18 cellular contexts compared by ENCODE assay signal in genomic region chr3:173225351-173225750, GRCh38.
DNase-seq lines count a peak whose midpoint lies in the region; ATAC-seq and TF ChIP-seq lines count a peak whose summit lies in the region.
"Had no signal": no experiment of that assay in that cellular context is flagged by ENCODE, and none has a peak within 500 bp of the region (broad histone marks: within the 10 kb centered on the region; RNA-seq: fewer than 3 reads in every experiment).

No MANE protein-coding gene starts in this region.

- H3K27ac Mint-ChIP-seq in GM23338 = no peak overlapping the region
- H3K27ac Mint-ChIP-seq: CD14-positive monocyte; CD4-positive, alpha-beta T cell; CD8-positive, alpha-beta memory T cell had no signal

- no peaks in the 10 kb centered on the region for H3K4me1 ChIP-seq in GM23338 (ENCODE audit: insufficient read depth)
- H3K4me1 ChIP-seq: BE2C; BLaER1 treated with 17β-estradiol and CSF1 and Interleukin-3, amounts not matched to agents 10 nM and 100 nM had no signal

- H3F3A ChIP-seq in GM23338 (replicated peaks; ENCODE audit: low read depth) = no peaks in the 10 kb centered on the region

- no peaks in the 10 kb centered on the region for H3K79me2 ChIP-seq in GM23338 (replicated peaks; ENCODE audit: insufficient read depth)

- no peak overlapping the region for H3K4me2 ChIP-seq in GM23338
- H3K4me2 ChIP-seq: BLaER1 treated with 17β-estradiol and CSF1 and Interleukin-3, amounts not matched to agents 10 nM and 100 nM had no signal

- H3K9me3 Mint-ChIP-seq in GM23338 = peaks cover 15% of the 10 kb centered on the region; the same call in 2 of the 3 replicates

- H3K27me3 Mint-ChIP-seq in GM23338 (ENCODE audit: insufficient read depth, low read depth, poor library complexity) = peaks cover 4% of the 10 kb centered on the region
- H3K27me3 Mint-ChIP-seq: CD4-positive, alpha-beta T cell had no signal

- H3K36me3 ChIP-seq in GM23338 (ENCODE audit: insufficient read depth) (no peaks in the 10 kb centered on the region), kidney epithelial cell (ENCODE audit: control insufficient read depth, insufficient read depth, low read length) (no peaks in the 10 kb centered on the region)
- H3K36me3 ChIP-seq: BE2C; BLaER1 treated with 17β-estradiol and CSF1 and Interleukin-3, amounts not matched to agents 10 nM and 100 nM had no signal

- in situ Hi-C loops in ACHN (cut with HindIII; ENCODE audit: low pct_ligation_motif_present, low pct_unique_long_range_greater_than_20kb, low sequenced_read_pairs) = no loop called here

- no peak overlapping the region for H3K4me3 Mint-ChIP-seq in GM23338
- H3K4me3 Mint-ChIP-seq: CD14-positive monocyte; CD4-positive, alpha-beta T cell; CD8-positive, alpha-beta memory T cell had no signal

- no peak overlapping the region for H3K4me3 ChIP-seq in GM23338
- H3K4me3 ChIP-seq in kidney epithelial cell (ENCODE audit: low read depth, low read length) = no peak overlapping the region
- H3K4me3 ChIP-seq: BLaER1 treated with 17β-estradiol and CSF1 and Interleukin-3, amounts not matched to agents 10 nM and 100 nM; GM23248 had no signal

- no peaks in the 10 kb centered on the region for H4K20me1 ChIP-seq in GM23338 (replicated peaks; ENCODE audit: insufficient read depth)
- H4K20me1 ChIP-seq: BLaER1 treated with 17β-estradiol and CSF1 and Interleukin-3, amounts not matched to agents 10 nM and 100 nM had no signal

- no peak overlapping the region for H3K27ac ChIP-seq in GM23338 (ENCODE audit: low read depth)
- H3K27ac ChIP-seq: 22Rv1; BLaER1 treated with 17β-estradiol and CSF1 and Interleukin-3, amounts not matched to agents 10 nM and 100 nM; GM23248 had no signal

- H3K27me3 ChIP-seq in GM23338 (ENCODE audit: insufficient read depth) (no peaks in the 10 kb centered on the region), kidney epithelial cell (ENCODE audit: control insufficient read depth, insufficient read depth, low read length) (no peaks in the 10 kb centered on the region)
- H3K27me3 ChIP-seq: BE2C; BLaER1 treated with 17β-estradiol and CSF1 and Interleukin-3, amounts not matched to agents 10 nM and 100 nM had no signal

- ATAC-seq in GM23338 (no peak), HG03175 (IDR thresholded peaks at IDR 0.05; ENCODE audit: unreplicated experiment) (no peak), HG03460 (IDR thresholded peaks at IDR 0.05; ENCODE audit: unreplicated experiment) (no peak)

- H3K9me2 ChIP-seq in GM23338 (ENCODE audit: insufficient read depth) = peaks cover 7% of the 10 kb centered on the region; the same call in 1 of the 2 replicates

- peaks cover 7% of the 10 kb centered on the region; the same call in 2 of the 3 replicates for H3K36me3 Mint-ChIP-seq in GM23338 (ENCODE audit: low read depth)
- H3K36me3 Mint-ChIP-seq: CD14-positive monocyte; CD8-positive, alpha-beta memory T cell had no signal

- DNase-seq in ACHN (peak; percentile 8), GM23338 (ENCODE audit: low spot score) (no peak), kidney epithelial cell (ENCODE audit: low read depth) (peak; percentile 5), renal cortical epithelial cell (ENCODE audit: low read depth) (peak; percentile 71), cerebellum (ENCODE audit: low spot score) (no peak)
- DNase-seq: AML-193; BE2C; CD4-positive, alpha-beta T cell; CD8-positive, alpha-beta memory T cell; DMS153; DND-41; GM23248; HCEC 1CT had no signal

- no peaks in the 10 kb centered on the region for H3K4me1 Mint-ChIP-seq in GM23338
- H3K4me1 Mint-ChIP-seq: CD14-positive monocyte; CD8-positive, alpha-beta memory T cell had no signal

- H2AFZ ChIP-seq in GM23338 = peak overlapping the region; percentile 19; the same call in 1 of the 2 replicates
- H2AFZ ChIP-seq: GM23248 had no signal

- TF ChIP-seq CTCF in GM23338 (conservative IDR thresholded peaks at IDR 0.05; ENCODE audit: low read depth in 2 of 2) (no peak), kidney epithelial cell (IDR thresholded peaks at IDR 0.05; ENCODE audit: insufficient read depth, low read length, poor library complexity, severe bottlenecking) (no peak)

TF ChIP-seq in GM23338, 12 proteins besides CTCF, POLR2A, EP300 and RAD21 (continues in another document):
- TF ChIP-seq JUNB (IDR thresholded peaks at IDR 0.05; ENCODE audit: unreplicated experiment) (no peak), ETS1 (IDR thresholded peaks at IDR 0.05) (no peak), REST (IDR thresholded peaks at IDR 0.05; ENCODE audit: unreplicated experiment) (no peak), NANOG (IDR thresholded peaks at IDR 0.05; ENCODE audit: borderline replicate concordance) (no peak), ZNF114 (CRISPR knock-in tag; IDR thresholded peaks at IDR 0.05) (no peak)

Comparison
In these comparisons a context has a peak if more than half of its experiments do, and no peak if none do; other contexts are left out.
1. DNase-seq: peak in ACHN (single experiment), kidney epithelial cell (single experiment) and renal cortical epithelial cell (single experiment); none in GM23338 (single experiment) and cerebellum (single experiment).